In the genomic region with DNA sequence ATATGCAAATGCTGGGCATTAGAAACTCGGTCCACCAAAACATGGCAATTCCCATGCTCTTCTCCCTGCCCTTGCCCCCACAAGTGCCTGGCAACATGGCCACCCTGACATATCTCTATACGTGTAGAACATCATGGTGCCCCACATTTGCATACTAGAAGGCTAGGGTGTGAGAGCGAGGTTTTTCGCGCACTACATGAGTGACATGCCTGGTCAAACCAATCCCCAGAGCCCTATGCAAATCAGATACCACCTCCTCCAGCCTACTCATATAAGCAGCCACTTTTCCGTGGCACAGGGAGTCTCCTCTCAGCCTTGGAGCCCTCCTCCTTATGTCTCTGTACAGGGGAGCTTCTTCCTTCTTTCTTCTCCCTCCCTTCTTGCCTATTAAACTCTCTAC, we compare ENCODE assay signal across 15 cellular contexts.
"Had no signal": no experiment of that assay in that cellular context is flagged by ENCODE, and none has a peak within 500 bp of the region (broad histone marks: within the 10 kb centered on the region; RNA-seq: fewer than 3 reads in every experiment).

No MANE protein-coding gene starts in this region.

- H3K27ac Mint-ChIP-seq: naive B cell, progenitor cell of endocrine pancreas had no signal

- FAIRE-seq: pancreas, small intestine had no signal

- H3K27ac ChIP-seq: coronary artery, heart left ventricle, pancreas, tibial artery had no signal

- H3K36me3 ChIP-seq: heart left ventricle, pancreas, tibial artery had no signal

- H3K36me3 Mint-ChIP-seq: naive B cell had no signal

- H3K9me3 ChIP-seq: heart left ventricle, pancreas, tibial artery had no signal

- ATAC-seq: left colon, pancreas had no signal

- H3K4me3 Mint-ChIP-seq: nephron had no signal

- H3K4me3 ChIP-seq: coronary artery, heart left ventricle, pancreas, tibial artery had no signal

- H3K9me3 Mint-ChIP-seq: nephron had no signal

- H3K27me3 Mint-ChIP-seq: naive B cell had no signal

- H3K4me1 ChIP-seq: heart left ventricle, pancreas had no signal

- DNase-seq: effector CD4-positive, alpha-beta T cell; foreskin melanocyte; hippocampal formation; left colon; naive B cell; occipital lobe; pancreas; small intestine; stimulated activated CD4-positive, alpha-beta T cell treated with anti-CD3 and anti-CD28 coated beads, Interleukin-2, amount 100 ng/mL, for 48 hours; stimulated activated naive CD4-positive, alpha-beta T cell treated with Interleukin-2 at 50 U/mL for 16 hours; tibial artery had no signal

- H3K27me3 ChIP-seq: heart left ventricle, pancreas, tibial artery had no signal
